ENCODE assay signal across 2 cellular contexts in genomic region chr3:17420668-17421067, GRCh38.
TF ChIP-seq lines count a peak whose summit lies in the region.

No MANE protein-coding gene starts in this region.

TF ChIP-seq in K562, 482 proteins besides CTCF, POLR2A, EP300 and RAD21 (continued from another document):
- TF ChIP-seq PKNOX1 (IDR thresholded peaks at IDR 0.05), result peak; percentile 83
- TF ChIP-seq DPF2 (IDR thresholded peaks at IDR 0.05), result no peak
- TF ChIP-seq ZNF384 (IDR thresholded peaks at IDR 0.05; ENCODE audit: low read depth, low read length), result peak; percentile 71
- TF ChIP-seq TAL1 (IDR thresholded peaks at IDR 0.05), result peak; percentile 53
- 0 out of 2 replicates have a peak, but pooled peaks have one; percentile 29 for TF ChIP-seq SMARCC2 (IDR thresholded peaks at IDR 0.05; ENCODE audit: low read depth)
- no peak for TF ChIP-seq KDM5B (IDR thresholded peaks at IDR 0.05; ENCODE audit: insufficient replicate concordance, low read depth, low read length)
- TF ChIP-seq COPS2 (conservative IDR thresholded peaks at IDR 0.05), result no peak
- no peak for TF ChIP-seq KLF6 (CRISPR knock-in tag; IDR thresholded peaks at IDR 0.05; ENCODE audit: borderline replicate concordance)
- peak; percentile 33 to 53; a peak in 2 of 4 replicates for TF ChIP-seq FOXK2 (conservative IDR thresholded peaks at IDR 0.05 in 1 of 2, IDR thresholded peaks at IDR 0.05 in 1 of 2; ENCODE audit: low read depth in 2 of 2)
- no peak for TF ChIP-seq ZNF57 (CRISPR knock-in tag; IDR thresholded peaks at IDR 0.05)
- TF ChIP-seq NFE2 (IDR thresholded peaks at IDR 0.05; ENCODE audit: low read depth), result no peak
- TF ChIP-seq DEAF1 (CRISPR knock-in tag; IDR thresholded peaks at IDR 0.05), result no peak
- TF ChIP-seq MAFG (tag; conservative IDR thresholded peaks at IDR 0.05), result peak; percentile 29; the same call in 1 of the 2 replicates
- TF ChIP-seq MEIS2 (IDR thresholded peaks at IDR 0.05; ENCODE audit: partially characterized antibody), result peak; percentile 62
- TF ChIP-seq ZNF639 (CRISPR knock-in tag; conservative IDR thresholded peaks at IDR 0.05 in 1 of 2, IDR thresholded peaks at IDR 0.05 in 1 of 2), result no peak
- TF ChIP-seq MEF2D (tag; conservative IDR thresholded peaks at IDR 0.05; ENCODE audit: low read depth), result no peak
- no peak for TF ChIP-seq SUPT5H (IDR thresholded peaks at IDR 0.05)
- no peak for TF ChIP-seq POLR2AphosphoS5 (IDR thresholded peaks at IDR 0.05; ENCODE audit: control insufficient read depth, insufficient read depth, low read depth, low read length)
- TF ChIP-seq ZBTB1 (CRISPR knock-in tag; IDR thresholded peaks at IDR 0.05; ENCODE audit: borderline replicate concordance, low read depth), result no peak
- no peak for TF ChIP-seq MBD2 (IDR thresholded peaks at IDR 0.05; ENCODE audit: borderline replicate concordance, low read depth)
- no peak for TF ChIP-seq GATA2 (CRISPR knock-in tag; IDR thresholded peaks at IDR 0.05)
- TF ChIP-seq HES1 (IDR thresholded peaks at IDR 0.05; ENCODE audit: low read depth), result no peak
- TF ChIP-seq USF1 (CRISPR knock-in tag; IDR thresholded peaks at IDR 0.05), result no peak
- peak; percentile 42 for TF ChIP-seq ZNF316 (IDR thresholded peaks at IDR 0.05)
- TF ChIP-seq FOXA1 (IDR thresholded peaks at IDR 0.05; ENCODE audit: borderline replicate concordance), result peak; percentile 90
- peak; percentile 69 for TF ChIP-seq ARID1B (IDR thresholded peaks at IDR 0.05)
- TF ChIP-seq NR4A1 (CRISPR knock-in tag; IDR thresholded peaks at IDR 0.05), result no peak
- TF ChIP-seq NR4A1 (tag; IDR thresholded peaks at IDR 0.05), result no peak
- TF ChIP-seq FOXP1 (CRISPR knock-in tag; IDR thresholded peaks at IDR 0.05), result no peak
- TF ChIP-seq MAX (CRISPR knock-in tag; IDR thresholded peaks at IDR 0.05), result no peak

TF ChIP-seq in HepG2, 621 proteins besides CTCF, POLR2A, EP300 and RAD21 (continued from another document and continues in another):
- TF ChIP-seq MED1 (CRISPR knock-in tag; IDR thresholded peaks at IDR 0.05) (peak; percentile 39; the same call in 1 of the 2 replicates), ZBTB40 (IDR thresholded peaks at IDR 0.05) (no peak), ZBTB40 (CRISPR knock-in tag; IDR thresholded peaks at IDR 0.05) (no peak; the same call in 1 of the 2 replicates), PHF21A (CRISPR knock-in tag; IDR thresholded peaks at IDR 0.05) (no peak; the same call in 1 of the 2 replicates), JUND (CRISPR knock-in tag; IDR thresholded peaks at IDR 0.05) (no peak), RERE (CRISPR knock-in tag; IDR thresholded peaks at IDR 0.05; ENCODE audit: low read depth) (peak; percentile 38; the same call in 1 of the 2 replicates), SAP130 (CRISPR knock-in tag; IDR thresholded peaks at IDR 0.05; ENCODE audit: low read depth) (peak; percentile 76), ZBTB1 (CRISPR knock-in tag; IDR thresholded peaks at IDR 0.05; ENCODE audit: borderline replicate concordance) (no peak), ATF7-NPFF (CRISPR knock-in tag; IDR thresholded peaks at IDR 0.05; ENCODE audit: low read depth) (no peak), TFAP4 (IDR thresholded peaks at IDR 0.05; ENCODE audit: borderline replicate concordance, low read depth) (peak; percentile 83), GATAD2A (CRISPR knock-in tag; IDR thresholded peaks at IDR 0.05) (peak; percentile 82), ASH2L (IDR thresholded peaks at IDR 0.05; ENCODE audit: insufficient read length, low read depth, low read length) (no peak), NR1H2 (CRISPR knock-in tag; IDR thresholded peaks at IDR 0.05; ENCODE audit: borderline replicate concordance, low read depth) (no peak), ZNF274 (CRISPR knock-in tag; IDR thresholded peaks at IDR 0.05) (no peak), RBFOX2 (IDR thresholded peaks at IDR 0.05; ENCODE audit: low read depth, low read length) (no peak), ZNF326 (CRISPR knock-in tag; IDR thresholded peaks at IDR 0.05; ENCODE audit: borderline replicate concordance) (no peak), HOXA7 (CRISPR knock-in tag; IDR thresholded peaks at IDR 0.05) (no peak), PITX1 (CRISPR knock-in tag; IDR thresholded peaks at IDR 0.05) (peak; percentile 49; the same call in 1 of the 2 replicates), DPF2 (CRISPR knock-in tag; IDR thresholded peaks at IDR 0.05; ENCODE audit: borderline replicate concordance, low read depth) (0 out of 2 replicates have a peak, but pooled peaks have one; percentile 48), ARID5B (CRISPR knock-in tag; IDR thresholded peaks at IDR 0.05) (peak; percentile 88), ZNF547 (CRISPR knock-in tag; IDR thresholded peaks at IDR 0.05) (no peak), POLR2AphosphoS5 (IDR thresholded peaks at IDR 0.05; ENCODE audit: low read depth, low read length) (no peak), AGO2 (optimal IDR thresholded peaks at IDR 0.05; ENCODE audit: low read depth, low read length) (no peak), MIER3 (CRISPR knock-in tag; IDR thresholded peaks at IDR 0.05; ENCODE audit: borderline replicate concordance) (no peak), ARNTL (CRISPR knock-in tag; IDR thresholded peaks at IDR 0.05) (no peak), KLF9 (CRISPR knock-in tag; IDR thresholded peaks at IDR 0.05; ENCODE audit: low read depth) (no peak), ZNF12 (CRISPR knock-in tag; IDR thresholded peaks at IDR 0.05) (no peak), ZNF362 (CRISPR knock-in tag; IDR thresholded peaks at IDR 0.05; ENCODE audit: borderline replicate concordance) (peak; percentile 86)
